In genomic region chr10:97046426-97047072, GRCh38 we compare ENCODE assay signal across 14 cellular contexts.
A peak's percentile ranks its signal among the peaks of the same experiment; 100 is the strongest.
DNase-seq lines count a peak whose midpoint lies in the region; ATAC-seq and TF ChIP-seq lines count a peak whose summit lies in the region.
"Had no signal": no experiment of that assay in that cellular context is flagged by ENCODE, and none has a peak within 500 bp of the region (broad histone marks: within the 10 kb centered on the region; RNA-seq: fewer than 3 reads in every experiment).

No MANE protein-coding gene starts in this region.

- ATAC-seq in GM23338: no peak
- ATAC-seq: CD8-positive, alpha-beta T cell; HCT116 had no signal

- POLR2A ChIA-PET in HEK293 (lab: Yijun Ruan, JAX): no interaction called here

- H3K27ac Mint-ChIP-seq in GM23338: peak overlapping the region; percentile 59; the same call in 1 of the 2 replicates
- H3K27ac Mint-ChIP-seq: CD14-positive monocyte; CD8-positive, alpha-beta T cell had no signal

- H3K27ac ChIP-seq in GM23338 (ENCODE audit: low read depth): no peak overlapping the region
- H3K27ac ChIP-seq in HEK293 (ENCODE audit: extremely low read depth, low read depth, low read length): no peak overlapping the region
- H3K27ac ChIP-seq in Peyer's patch: no peak overlapping the region
- H3K27ac ChIP-seq: HL-60 had no signal

- H3K36me3 Mint-ChIP-seq in GM23338 (ENCODE audit: low read depth): no peaks in the 10 kb centered on the region
- H3K36me3 Mint-ChIP-seq: CD14-positive monocyte; CD8-positive, alpha-beta T cell had no signal

- no peaks in the 10 kb centered on the region for H4K20me1 ChIP-seq in GM23338 (replicated peaks; ENCODE audit: insufficient read depth)

- H3K36me3 ChIP-seq in GM23338 (ENCODE audit: insufficient read depth) (no peaks in the 10 kb centered on the region), HEK293 (ENCODE audit: control insufficient read depth in 2 of 2, insufficient read depth in 1 of 2, low read length in 2 of 2) (no peaks in the 10 kb centered on the region), Peyer's patch (no peaks in the 10 kb centered on the region)

- no peaks in the 10 kb centered on the region for H3F3A ChIP-seq in GM23338 (replicated peaks; ENCODE audit: low read depth)

- no peaks in the 10 kb centered on the region for H3K9me2 ChIP-seq in GM23338 (ENCODE audit: insufficient read depth)

- H3K27me3 ChIP-seq in GM23338 (ENCODE audit: insufficient read depth) (no peaks in the 10 kb centered on the region), Peyer's patch (no peaks in the 10 kb centered on the region)

- H3K4me3 ChIP-seq in GM23338: no peak overlapping the region
- no peak overlapping the region for H3K4me3 ChIP-seq in HEK293 (ENCODE audit: low read depth, low read length)
- H3K4me3 ChIP-seq in Peyer's patch: no peak overlapping the region

- no peaks in the 10 kb centered on the region for H3K79me2 ChIP-seq in GM23338 (replicated peaks; ENCODE audit: insufficient read depth)

- DNase-seq in GM23338 (ENCODE audit: low spot score) (no peak), left kidney (ENCODE audit: low read depth, low spot score) (peak; percentile 20), posterior vena cava (ENCODE audit: low spot score) (peak; percentile 55), Peyer's patch (no peak), SW 1271 (lab: John Stamatoyannopoulos, UW) (no peak), NCI-H187 treated with DMSO at 0.1 percent for 48 hours (lab: John Stamatoyannopoulos, UW) (no peak)
- DNase-seq: Caco-2; CD8-positive, alpha-beta T cell; DND-41; GDM1 had no signal

- H3K4me1 ChIP-seq in GM23338 (ENCODE audit: insufficient read depth) (no peaks in the 10 kb centered on the region), HEK293 (ENCODE audit: control insufficient read depth, insufficient read depth, low read length) (no peaks in the 10 kb centered on the region), Peyer's patch (no peaks in the 10 kb centered on the region)
- H3K4me1 ChIP-seq: Caco-2 had no signal

- H2AFZ ChIP-seq in GM23338: no peak overlapping the region

- intact Hi-C loops in posterior vena cava (cut with DNase I): no loop called here

- H3K4me3 Mint-ChIP-seq in GM23338: no peak overlapping the region
- H3K4me3 Mint-ChIP-seq: CD14-positive monocyte; CD8-positive, alpha-beta T cell had no signal

- no peak for TF ChIP-seq POLR2A in Peyer's patch (IDR thresholded peaks at IDR 0.05)

- H3K9me3 Mint-ChIP-seq in GM23338: no peaks in the 10 kb centered on the region
- H3K9me3 Mint-ChIP-seq: CD8-positive, alpha-beta T cell had no signal

- TF ChIP-seq CTCF in GM23338 (conservative IDR thresholded peaks at IDR 0.05; ENCODE audit: low read depth in 2 of 2): no peak
- TF ChIP-seq CTCF in HEK293 (tag by site-specific recombination; IDR thresholded peaks at IDR 0.05): no peak
- TF ChIP-seq CTCF in Peyer's patch (IDR thresholded peaks at IDR 0.05): no peak

- peaks cover 28% of the 10 kb centered on the region for H3K4me1 Mint-ChIP-seq in GM23338

- H3K4me2 ChIP-seq in GM23338: no peak overlapping the region

- H3K9me3 ChIP-seq in HEK293 (ENCODE audit: control insufficient read depth, insufficient read depth, low read depth, low read length) (no peaks in the 10 kb centered on the region), Peyer's patch (no peaks in the 10 kb centered on the region)
- H3K9me3 ChIP-seq: Caco-2 had no signal

- peaks cover 8% of the 10 kb centered on the region for H3K27me3 Mint-ChIP-seq in GM23338 (ENCODE audit: insufficient read depth, low read depth, poor library complexity)

- CTCF ChIA-PET in HEK293 (lab: Yijun Ruan, JAX): interaction anchor here (1.5 to 1.7 kb wide), 2 partner anchors 10 to 20 kb away, joined by 4 to 11 read pairs; no protein-coding TSS in a partner anchor

TF ChIP-seq in GM23338, 12 proteins besides CTCF, POLR2A, EP300 and RAD21 (continues in another document):
- TF ChIP-seq EZH2phosphoT487 (IDR thresholded peaks at IDR 0.05; ENCODE audit: unreplicated experiment) (no peak), POLR2AphosphoS5 (IDR thresholded peaks at IDR 0.05; ENCODE audit: low read depth) (no peak), JUNB (IDR thresholded peaks at IDR 0.05; ENCODE audit: unreplicated experiment) (no peak), STAT1 (IDR thresholded peaks at IDR 0.05; ENCODE audit: unreplicated experiment) (no peak), ZNF114 (CRISPR knock-in tag; IDR thresholded peaks at IDR 0.05) (no peak), EZH2 (IDR thresholded peaks at IDR 0.05; ENCODE audit: low read depth, unreplicated experiment) (no peak), NANOG (IDR thresholded peaks at IDR 0.05; ENCODE audit: borderline replicate concordance) (no peak)
- TF ChIP-seq, protein P1, sequence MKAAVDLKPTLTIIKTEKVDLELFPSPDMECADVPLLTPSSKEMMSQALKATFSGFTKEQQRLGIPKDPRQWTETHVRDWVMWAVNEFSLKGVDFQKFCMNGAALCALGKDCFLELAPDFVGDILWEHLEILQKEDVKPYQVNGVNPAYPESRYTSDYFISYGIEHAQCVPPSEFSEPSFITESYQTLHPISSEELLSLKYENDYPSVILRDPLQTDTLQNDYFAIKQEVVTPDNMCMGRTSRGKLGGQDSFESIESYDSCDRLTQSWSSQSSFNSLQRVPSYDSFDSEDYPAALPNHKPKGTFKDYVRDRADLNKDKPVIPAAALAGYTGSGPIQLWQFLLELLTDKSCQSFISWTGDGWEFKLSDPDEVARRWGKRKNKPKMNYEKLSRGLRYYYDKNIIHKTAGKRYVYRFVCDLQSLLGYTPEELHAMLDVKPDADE (IDR thresholded peaks at IDR 0.05): no peak

TF ChIP-seq in HEK293, 187 proteins besides CTCF, POLR2A, EP300 and RAD21:
- TF ChIP-seq ZNF704 (tag by site-specific recombination; IDR thresholded peaks at IDR 0.05) (no peak), ZFHX2 (tag by site-specific recombination; conservative IDR thresholded peaks at IDR 0.05) (peak; percentile 27; the same call in 1 of the 2 replicates)

Comparison
In these comparisons a context has a peak if more than half of its experiments do, and no peak if none do; other contexts are left out.
1. DNase-seq: peak in left kidney (single experiment) and posterior vena cava (single experiment); none in GM23338 (single experiment), Peyer's patch (0 of 3), SW 1271 (0 of 2) and NCI-H187 treated with DMSO at 0.1 percent for 48 hours (single experiment).